In the genomic region with DNA sequence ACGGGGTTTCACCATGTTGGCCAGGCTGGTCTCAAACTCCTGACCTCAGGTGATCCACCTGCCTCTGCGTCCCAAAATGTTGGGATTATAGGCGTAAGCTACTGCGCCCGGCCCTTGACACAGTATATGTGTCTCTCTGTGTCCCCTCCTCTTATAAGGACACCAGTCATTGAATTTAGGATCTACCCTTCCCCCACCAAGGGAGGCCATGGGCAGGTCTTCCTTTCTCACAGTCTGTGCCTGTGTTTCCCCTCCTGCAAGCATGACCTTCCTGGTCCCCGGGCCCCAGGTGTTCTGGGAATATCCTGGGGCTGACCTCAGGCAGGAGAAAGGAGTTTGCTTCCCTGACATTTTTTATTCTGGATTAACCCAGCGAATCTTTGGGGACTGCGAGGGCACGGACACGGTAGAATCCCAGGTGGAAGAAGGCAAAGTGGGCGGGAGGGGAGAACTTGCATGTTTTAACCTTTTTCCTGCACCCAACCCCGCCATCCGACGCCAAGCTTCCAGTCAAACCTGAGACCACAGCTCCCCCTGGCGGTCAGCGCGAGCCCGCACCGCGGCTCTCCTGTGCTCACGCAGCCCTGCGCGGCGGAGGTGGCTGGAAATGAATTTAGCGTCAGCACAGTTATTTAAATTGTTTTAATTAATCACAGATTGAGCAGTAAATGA, we compare ENCODE assay signal across 8 cellular contexts. TPM values are rescaled to one million over a fixed set of nuclear protein-coding genes. Genes with fewer than 3 reads are reported as not detected.
DNase-seq lines count a peak whose midpoint lies in the region; ATAC-seq, FAIRE-seq and TF ChIP-seq lines count a peak whose summit lies in the region.

No MANE protein-coding gene starts in this region.

- no peaks in the 10 kb centered on the region for H3K36me3 Mint-ChIP-seq in activated T-helper 1 cell treated with anti-CD3 and anti-CD28 coated beads, Interleukin-12 subunit alpha, Interleukin-12 subunit beta, Interleukin-2, Interleukin-4 antibody, amounts not matched to agents 30 ng/mL and 10 ng/mL and 1 ng/mL, durations not matched to agents 14 hours and 24 hours and 36 hours (ENCODE audit: low read depth)

- TF ChIP-seq CTCF in AG10803 (conservative IDR thresholded peaks at IDR 0.05; ENCODE audit: low read length) = peak; percentile 81
- TF ChIP-seq CTCF in OCI-LY7 (conservative IDR thresholded peaks at IDR 0.05; ENCODE audit: low read length) = peak; percentile 97
- TF ChIP-seq CTCF in pancreas (IDR thresholded peaks at IDR 0.05) = peak; percentile 85 to 90 (median 86)

- no peak overlapping the region for H2AFZ ChIP-seq in GM23248
- no peak overlapping the region for H2AFZ ChIP-seq in OCI-LY7 (ENCODE audit: low read length)

- H3K27ac ChIP-seq in GM23248 = no peak overlapping the region
- H3K27ac ChIP-seq in OCI-LY7 (ENCODE audit: low read depth, low read length, poor library complexity, severe bottlenecking) = no peak overlapping the region
- H3K27ac ChIP-seq in pancreas = no peak overlapping the region
- H3K27ac ChIP-seq in aorta (ENCODE audit: low read depth in 1 of 2, low read length in 2 of 2) = no peak overlapping the region

- BruUV-seq in OCI-LY7 (replicated peaks; lab: Mats Ljungman, UMichigan) = no TSS peak

- H3K27me3 Mint-ChIP-seq in activated T-helper 1 cell treated with anti-CD3 and anti-CD28 coated beads, Interleukin-12 subunit alpha, Interleukin-12 subunit beta, Interleukin-2, Interleukin-4 antibody, amounts not matched to agents 30 ng/mL and 10 ng/mL and 1 ng/mL, durations not matched to agents 14 hours and 24 hours and 36 hours (ENCODE audit: insufficient read depth) = peaks cover 4% of the 10 kb centered on the region

- no peaks in the 10 kb centered on the region for H3K36me3 ChIP-seq in GM23248 (ENCODE audit: low read depth)
- H3K36me3 ChIP-seq in OCI-LY7 (ENCODE audit: insufficient read depth, low read length) = no peaks in the 10 kb centered on the region
- H3K36me3 ChIP-seq in pancreas = no peaks in the 10 kb centered on the region
- no peaks in the 10 kb centered on the region for H3K36me3 ChIP-seq in aorta (ENCODE audit: control insufficient read depth in 1 of 2, insufficient read depth in 2 of 2, low read length in 1 of 2)

- H3K4me2 ChIP-seq in GM23248 (ENCODE audit: unreplicated experiment) (no peak overlapping the region), OCI-LY7 (ENCODE audit: low read length) (no peak overlapping the region)

- peak in 3 of 4 donors; percentile 69 to 78 (median 75) for ATAC-seq in pancreas
- no peak for ATAC-seq in aorta (ENCODE audit: low FRiP score)
- ATAC-seq in GM18867 (IDR thresholded peaks at IDR 0.05; ENCODE audit: unreplicated experiment) = no peak

- no peaks in the 10 kb centered on the region for H3F3A ChIP-seq in GM23248 (ENCODE audit: insufficient read depth)

- H3K79me2 ChIP-seq in GM23248 (ENCODE audit: insufficient read depth) = no peaks in the 10 kb centered on the region
- H3K79me2 ChIP-seq in OCI-LY7 (ENCODE audit: insufficient read depth, low read depth, low read length) = no peaks in the 10 kb centered on the region

- no peaks in the 10 kb centered on the region for H4K20me1 ChIP-seq in GM23248 (ENCODE audit: insufficient read depth)
- no peaks in the 10 kb centered on the region for H4K20me1 ChIP-seq in OCI-LY7 (ENCODE audit: insufficient read depth, low read length)

- H3K4me1 ChIP-seq in GM23248 (ENCODE audit: insufficient read depth) (no peaks in the 10 kb centered on the region), OCI-LY7 (ENCODE audit: insufficient read depth, low read length, poor library complexity, severe bottlenecking) (no peaks in the 10 kb centered on the region), pancreas (no peaks in the 10 kb centered on the region), aorta (ENCODE audit: control insufficient read depth in 1 of 2, insufficient read depth in 2 of 2, low read length in 2 of 2) (no peaks in the 10 kb centered on the region)

- no peaks in the 10 kb centered on the region for H3K9me2 ChIP-seq in GM23248 (ENCODE audit: insufficient read depth)
- no peaks in the 10 kb centered on the region for H3K9me2 ChIP-seq in OCI-LY7 (ENCODE audit: insufficient read depth, low read length)

- H3K4me1 Mint-ChIP-seq in activated T-helper 1 cell treated with anti-CD3 and anti-CD28 coated beads, Interleukin-12 subunit alpha, Interleukin-12 subunit beta, Interleukin-2, Interleukin-4 antibody, amounts not matched to agents 30 ng/mL and 10 ng/mL and 1 ng/mL, durations not matched to agents 14 hours and 24 hours and 36 hours (ENCODE audit: low read depth) = peaks cover 6% of the 10 kb centered on the region

- 20 to 22% methylated on average over 25 of the region's 25 CpGs for WGBS in GM23248 (ENCODE audit: low coverage in 1 of 2, low lambda C conversion rate in 2 of 2, missing lambda C conversion rate in 2 of 2), 2 experiments
- 17 to 19% methylated on average over 25 of the region's 25 CpGs for WGBS in pancreas, 2 donors
- WGBS in aorta, 2 donors = 18 to 22% methylated on average over 25 of the region's 25 CpGs

- no peak overlapping the region for H3K27ac Mint-ChIP-seq in activated T-helper 1 cell treated with anti-CD3 and anti-CD28 coated beads, Interleukin-12 subunit alpha, Interleukin-12 subunit beta, Interleukin-2, Interleukin-4 antibody, amounts not matched to agents 30 ng/mL and 10 ng/mL and 1 ng/mL, durations not matched to agents 14 hours and 24 hours and 36 hours

- H3K9me3 Mint-ChIP-seq in activated T-helper 1 cell treated with anti-CD3 and anti-CD28 coated beads, Interleukin-12 subunit alpha, Interleukin-12 subunit beta, Interleukin-2, Interleukin-4 antibody, amounts not matched to agents 30 ng/mL and 10 ng/mL and 1 ng/mL, durations not matched to agents 14 hours and 24 hours and 36 hours = no peaks in the 10 kb centered on the region

- POLR2A ChIA-PET in OCI-LY7 (lab: Charles Lee) = no interaction called here

- in situ Hi-C loops in GM23248 (cut with MboI) = no loop called here

- H3K4me3 Mint-ChIP-seq in activated T-helper 1 cell treated with anti-CD3 and anti-CD28 coated beads, Interleukin-12 subunit alpha, Interleukin-12 subunit beta, Interleukin-2, Interleukin-4 antibody, amounts not matched to agents 30 ng/mL and 10 ng/mL and 1 ng/mL, durations not matched to agents 14 hours and 24 hours and 36 hours = no peak overlapping the region

- no peak for FAIRE-seq in pancreas (lab: Jason Lieb, UNC)

- CTCF ChIA-PET in OCI-LY7 (lab: Charles Lee; ENCODE audit: unreplicated experiment) = no interaction called here

- no peaks in the 10 kb centered on the region for H3K27me3 ChIP-seq in GM23248 (replicated peaks; ENCODE audit: insufficient read depth)
- peaks cover 0 to 4% (median 1%) of the 10 kb centered on the region in 4 donors for H3K27me3 ChIP-seq in pancreas
- no peaks in the 10 kb centered on the region for H3K27me3 ChIP-seq in aorta (ENCODE audit: control insufficient read depth in 1 of 2, insufficient read depth in 2 of 2, low read length in 1 of 2)

- no peaks in the 10 kb centered on the region for H3K9me3 ChIP-seq in GM23248 (ENCODE audit: low read depth)
- no peaks in the 10 kb centered on the region for H3K9me3 ChIP-seq in OCI-LY7 (ENCODE audit: low read length)
- no peaks in the 10 kb centered on the region for H3K9me3 ChIP-seq in pancreas
- peaks cover 1% of the 10 kb centered on the region for H3K9me3 ChIP-seq in aorta (ENCODE audit: control insufficient read depth, low read length)

- DNase-seq in AG10803 (ENCODE audit: low read depth) = peak; percentile 37
- peak; percentile 51 for DNase-seq in GM23248
- peak; percentile 58 for DNase-seq in OCI-LY7 (ENCODE audit: low spot score)
- DNase-seq in activated T-helper 1 cell treated with anti-CD3 and anti-CD28 coated beads, Interleukin-12 subunit alpha, Interleukin-12 subunit beta, Interleukin-2, Interleukin-4 antibody, amounts not matched to agents 30 ng/mL and 10 ng/mL and 1 ng/mL, durations not matched to agents 14 hours and 24 hours and 36 hours (ENCODE audit: low spot score) = peak; percentile 39
- DNase-seq in head of caudate nucleus = peak; percentile 51 to 92 (median 81)
- peak; percentile 26 to 95 (median 72) for DNase-seq in pancreas
- DNase-seq in aorta = peak; percentile 58 to 88

- intact Hi-C loops in OCI-LY7 (cut with micrococcal nuclease; ENCODE audit: unreplicated experiment) (loop anchor here (10.0 kb wide), 1 partner anchor 609 kb away; no protein-coding TSS in a partner anchor), head of caudate nucleus (cut with DNase I) (no loop called here), pancreas (cut with DNase I) (no loop called here), aorta (cut with DNase I) (no loop called here)
- intact Hi-C loops in activated T-helper 1 cell treated with anti-CD3 and anti-CD28 coated beads, Interleukin-12 subunit alpha, Interleukin-12 subunit beta, Interleukin-2, Interleukin-4 antibody, amounts not matched to agents 30 ng/mL and 10 ng/mL and 1 ng/mL, durations not matched to agents 14 hours and 24 hours and 36 hours (cut with micrococcal nuclease) = loop anchor here (5.0 to 10.0 kb wide), 2 partner anchors 609 to 1722 kb away; no protein-coding TSS in a partner anchor

- H3K4me3 ChIP-seq in AG10803 (ENCODE audit: low read length) = no peak overlapping the region
- H3K4me3 ChIP-seq in GM23248 = no peak overlapping the region
- no peak overlapping the region for H3K4me3 ChIP-seq in OCI-LY7 (ENCODE audit: low read depth, low read length, poor library complexity, severe bottlenecking)
- no peak overlapping the region for H3K4me3 ChIP-seq in pancreas
- no peak overlapping the region for H3K4me3 ChIP-seq in aorta (ENCODE audit: low read length in 2 of 2)

- no peak overlapping the region for H3K9ac ChIP-seq in GM23248

RNA-seq across cellular contexts. Expression of a gene that starts 42.1 kb away (rescaled TPM):
- total RNA-seq in GM23248 (2014; rRNA removed; shearing (Covaris generic)) = not detected in 2 replicates
- polyA plus RNA-seq in GM23248 (2016; fragmentation: Nextera tagmentation; extraction: Ambion mirVana) (not detected in 2 replicates), pancreas (under 1 TPM in 1 of 2 donors, not detected in 1; 0.14 TPM), aorta (1 to 10 TPM in 1 of 2 donors, under 1 TPM in 1; 0.13 to 6.8 TPM)
- not detected in 2 replicates for total RNA-seq in OCI-LY7 (2014; rRNA removed; shearing (Covaris generic))
- total RNA-seq in OCI-LY7 (2022) (not detected in 2 replicates), pancreas (under 1 TPM in 1 of 6 donors, not detected in 5; 0.12 TPM), aorta (not detected)
- total RNA-seq in activated T-helper 1 cell treated with anti-CD3 and anti-CD28 coated beads, Interleukin-12 subunit alpha, Interleukin-12 subunit beta, Interleukin-2, Interleukin-4 antibody, amounts not matched to agents 30 ng/mL and 10 ng/mL and 1 ng/mL, durations not matched to agents 14 hours and 24 hours and 36 hours = not detected in 2 replicates

Comparison
In these comparisons a context has a peak if more than half of its experiments do, and no peak if none do; other contexts are left out.
1. ATAC-seq: peak in pancreas (3 of 4); none in aorta (single experiment) and GM18867 (single experiment).
2. intact Hi-C loops: an anchor here in OCI-LY7 (10.0 kb wide) and activated T-helper 1 cell treated with anti-CD3 and anti-CD28 coated beads, Interleukin-12 subunit alpha, Interleukin-12 subunit beta, Interleukin-2, Interleukin-4 antibody, amounts not matched to agents 30 ng/mL and 10 ng/mL and 1 ng/mL, durations not matched to agents 14 hours and 24 hours and 36 hours (5.0 to 10.0 kb wide); none called in head of caudate nucleus, pancreas and aorta.
3. Peak in every context shown above with its lines, with median percentiles within 50 percentile points of each other: DNase-seq and CTCF ChIP-seq.